ENCODE assay signal across 14 cellular contexts in the genomic region with DNA sequence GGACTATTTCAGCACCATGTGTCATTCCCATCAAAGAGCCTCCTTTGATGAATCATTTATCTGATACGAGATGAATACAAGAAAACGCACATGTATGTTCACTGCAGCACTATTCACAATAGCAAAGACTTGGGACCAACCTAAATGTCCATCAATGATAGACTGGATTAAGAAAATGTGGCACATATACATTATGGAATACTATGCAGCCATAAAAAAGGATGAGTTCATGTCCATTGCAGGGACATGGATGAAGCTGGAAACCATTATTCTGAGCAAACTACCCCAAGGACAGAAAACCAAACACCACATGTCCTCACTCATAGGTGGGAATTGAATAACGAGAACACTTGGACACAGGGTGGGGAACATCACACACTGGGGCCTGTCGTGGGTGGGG. TPM values are rescaled to one million over a fixed set of nuclear protein-coding genes. Genes with fewer than 3 reads are reported as not detected.
"Had no signal": no experiment of that assay in that cellular context is flagged by ENCODE, and none has a peak within 500 bp of the region (broad histone marks: within the 10 kb centered on the region; RNA-seq: fewer than 3 reads in every experiment).

No MANE protein-coding gene starts in this region.

RNA-seq across cellular contexts. Expression of a gene that starts 27.7 kb away (rescaled TPM):
- total RNA-seq: activated naive CD4-positive, alpha-beta T cell treated with anti-CD3 and anti-CD28 coated beads for 36 hours; activated naive CD4-positive, alpha-beta T cell treated with anti-CD3 and anti-CD28 coated beads, Interleukin-2, amount 50 U/mL, for 72 hours; activated naive CD8-positive, alpha-beta T cell treated with anti-CD3 and anti-CD28 coated beads for 36 hours; activated naive CD8-positive, alpha-beta T cell treated with anti-CD3 and anti-CD28 coated beads, Interleukin-2, amount 10 ng/mL, durations not matched to agents 7 days and 5 days; activated T-cell treated with anti-CD3 and anti-CD28 coated beads, Interleukin-2, amount 50 U/mL, for 72 hours; activated T-helper 1 cell treated with anti-CD3 and anti-CD28 coated beads, Interleukin-12 subunit alpha, Interleukin-12 subunit beta, Interleukin-2, Interleukin-4 antibody, amounts not matched to agents 30 ng/mL and 10 ng/mL and 1 ng/mL, durations not matched to agents 14 hours and 24 hours and 36 hours; activated T-helper 17 cell treated with anti-CD3 and anti-CD28 coated beads, Interleukin-2, amount 50 U/mL, for 72 hours; activated T-helper 2 cell treated with anti-CD3 and anti-CD28 coated beads, Interferon-gamma antibody, Interleukin-2, Interleukin-4, amounts not matched to agents 10 μg/mL and 5 μg/mL and 100 μg/mL, durations not matched to agents 14 hours and 24 hours and 36 hours; bronchial epithelial cell had no signal
- polyA plus RNA-seq: aorta had no signal

RNA-seq across cellular contexts. Expression of a gene that starts 49.8 kb away (rescaled TPM):
- total RNA-seq: activated naive CD4-positive, alpha-beta T cell treated with anti-CD3 and anti-CD28 coated beads for 36 hours; activated naive CD4-positive, alpha-beta T cell treated with anti-CD3 and anti-CD28 coated beads, Interleukin-2, amount 50 U/mL, for 72 hours; activated naive CD8-positive, alpha-beta T cell treated with anti-CD3 and anti-CD28 coated beads for 36 hours; activated naive CD8-positive, alpha-beta T cell treated with anti-CD3 and anti-CD28 coated beads, Interleukin-2, amount 10 ng/mL, durations not matched to agents 7 days and 5 days; activated T-cell treated with anti-CD3 and anti-CD28 coated beads, Interleukin-2, amount 50 U/mL, for 4 hours; activated T-cell treated with anti-CD3 and anti-CD28 coated beads, Interleukin-2, amount 50 U/mL, for 72 hours; activated T-helper 1 cell treated with anti-CD3 and anti-CD28 coated beads, Interleukin-12 subunit alpha, Interleukin-12 subunit beta, Interleukin-2, Interleukin-4 antibody, amounts not matched to agents 30 ng/mL and 10 ng/mL and 1 ng/mL, durations not matched to agents 14 hours and 24 hours and 36 hours; activated T-helper 17 cell treated with anti-CD3 and anti-CD28 coated beads, Interleukin-2, amount 50 U/mL, for 72 hours; activated T-helper 2 cell treated with anti-CD3 and anti-CD28 coated beads, Interferon-gamma antibody, Interleukin-2, Interleukin-4, amounts not matched to agents 10 μg/mL and 5 μg/mL and 100 μg/mL, durations not matched to agents 14 hours and 24 hours and 36 hours; aorta; cardiac muscle cell; cardiac septum; chondrocyte had no signal
- polyA plus RNA-seq: cardiac muscle cell had no signal
